ENCODE assay signal across 8 cellular contexts in genomic region chr10:77710759-77711682, GRCh38.
A peak's percentile ranks its signal among the peaks of the same experiment; 100 is the strongest.
DNase-seq lines count a peak whose midpoint lies in the region; ATAC-seq, FAIRE-seq and TF ChIP-seq lines count a peak whose summit lies in the region.

No MANE protein-coding gene starts in this region.

- no peaks in the 10 kb centered on the region for H3K36me3 ChIP-seq in lung (ENCODE audit: control insufficient read depth in 2 of 2, insufficient read depth in 2 of 2, low read length in 2 of 2)

- H3K27ac Mint-ChIP-seq in activated CD4-positive, alpha-beta T cell treated with anti-CD3 and anti-CD28 coated beads, Interleukin-2, amount 10 ng/mL, durations not matched to agents 7 days and 5 days: no peak overlapping the region

- H3K36me3 Mint-ChIP-seq in activated CD4-positive, alpha-beta T cell treated with anti-CD3 and anti-CD28 coated beads, Interleukin-2, amount 10 ng/mL, durations not matched to agents 7 days and 5 days (ENCODE audit: low read depth): no peaks in the 10 kb centered on the region

- no peak for TF ChIP-seq EP300 in A549 (IDR thresholded peaks at IDR 0.05)

- H3K4me3 ChIP-seq in A549 (peak overlapping the region; percentile 31; the same call in 2 of the 3 replicates), dorsolateral prefrontal cortex (peak overlapping the region; percentile 3 to 70 (median 55)), lung (no peak overlapping the region)

- peaks cover 20% of the 10 kb centered on the region for H3K27me3 Mint-ChIP-seq in activated CD4-positive, alpha-beta T cell treated with anti-CD3 and anti-CD28 coated beads, Interleukin-2, amount 10 ng/mL, durations not matched to agents 7 days and 5 days

- no peak for TF ChIP-seq POLR2A in A549 (IDR thresholded peaks at IDR 0.05; ENCODE audit: low read length)

- H3K4me1 ChIP-seq in A549 (no peaks in the 10 kb centered on the region), lung (ENCODE audit: control insufficient read depth in 2 of 2, insufficient read depth in 2 of 2, low read length in 2 of 2) (no peaks in the 10 kb centered on the region)

- WGBS in A549 (ENCODE audit: missing lambda C conversion rate): 52% methylated on average over 34 of the region's 51 CpGs
- WGBS in lung, 2 donors: 9% methylated on average over 46 to 51 of the region's 51 CpGs

- FAIRE-seq in A549 (lab: Jason Lieb, UNC): no peak

- H3K27ac ChIP-seq in A549 (peak overlapping the region; percentile 40 to 79; a peak in 5 of 6 replicates), dorsolateral prefrontal cortex (peak overlapping the region in 2 of 59 donors; percentile 56 to 64), lung (ENCODE audit: low read depth in 1 of 2, low read length in 1 of 2) (no peak overlapping the region)

- H3K27me3 ChIP-seq in dorsolateral prefrontal cortex (peaks cover 0 to 20% (median 0%) of the 10 kb centered on the region in 45 donors), lung (ENCODE audit: control insufficient read depth, insufficient read depth) (no peaks in the 10 kb centered on the region)

- H3K4me2 ChIP-seq in A549: peak overlapping the region; percentile 82

- H3K9me3 ChIP-seq in A549 (no peaks in the 10 kb centered on the region), lung (ENCODE audit: control insufficient read depth in 2 of 2, insufficient read depth in 1 of 2, low read length in 1 of 2) (no peaks in the 10 kb centered on the region)

- peak; percentile 86 for TF ChIP-seq CTCF in A549 (IDR thresholded peaks at IDR 0.05)
- peak; percentile 44 to 97 (median 92) for TF ChIP-seq CTCF in dorsolateral prefrontal cortex (IDR thresholded peaks at IDR 0.05 in 54 of 56, conservative IDR thresholded peaks at IDR 0.05 in 2 of 56; ENCODE audit: low read depth in 1 of 56, partially characterized antibody in 56 of 56)
- TF ChIP-seq CTCF in lung (IDR thresholded peaks at IDR 0.05; ENCODE audit: control extremely low read depth, extremely low read depth): peak; percentile 77

- POLR2A ChIA-PET in A549 (lab: Yijun Ruan, JAX): interaction anchor here (1.0 to 1.2 kb wide), 2 partner anchors 537 to 545 kb away, joined by 3 read pairs; no protein-coding TSS in a partner anchor
- POLR2A ChIA-PET in activated CD4-positive, alpha-beta T cell treated with anti-CD3 and anti-CD28 coated beads, Interleukin-2, amount 10 ng/mL, durations not matched to agents 7 days and 5 days (lab: Charles Lee): no interaction called here

- TF ChIP-seq RAD21 in A549 (conservative IDR thresholded peaks at IDR 0.05 in 1 of 2, IDR thresholded peaks at IDR 0.05 in 1 of 2): peak; percentile 82 to 84

- DNase-seq in A549 (ENCODE audit: low read depth in 1 of 2, low spot score in 1 of 2) (peak; percentile 48 to 62), NCI-H2196 (lab: John Stamatoyannopoulos, UW; ENCODE audit: unreplicated experiment) (peak; percentile 42), dorsolateral prefrontal cortex (peak; percentile 56 to 86 (median 74)), lung (ENCODE audit: low spot score) (peak; percentile 65)
- DNase-seq in activated CD4-positive, alpha-beta T cell treated with anti-CD3 and anti-CD28 coated beads, Interleukin-2, amount 10 ng/mL, durations not matched to agents 7 days and 5 days: peak; percentile 66
- peak; percentile 4 to 65 (median 32) for DNase-seq in stimulated activated CD4-positive, alpha-beta T cell treated with anti-CD3 and anti-CD28 coated beads, TNF-alpha, amount 100 ng/mL, for 1 hour (ENCODE audit: low read depth in 3 of 3, low spot score in 1 of 3)

- ATAC-seq in A549 (peak; percentile 95 to 99), GM18519 (IDR thresholded peaks at IDR 0.05; ENCODE audit: low FRiP score, unreplicated experiment) (peak; percentile 85), HG03039 (IDR thresholded peaks at IDR 0.05; ENCODE audit: unreplicated experiment) (peak; percentile 76), lung (ENCODE audit: insufficient read depth, low FRiP score) (peak; percentile 89)

- CTCF ChIA-PET in A549 (lab: Yijun Ruan, JAX): interaction anchor here (0.6 to 6.4 kb wide), 63 partner anchors 8 to 564 kb away, joined by 3 to 225 read pairs (median 5); partner anchors contain the start of gene KCNMA1
- CTCF ChIA-PET in activated CD4-positive, alpha-beta T cell treated with anti-CD3 and anti-CD28 coated beads, Interleukin-2, amount 10 ng/mL, durations not matched to agents 7 days and 5 days (lab: Charles Lee): interaction anchor here (0.6 to 3.1 kb wide), 14 partner anchors 12 to 545 kb away, joined by 3 to 18 read pairs (median 3); no protein-coding TSS in a partner anchor

- intact Hi-C loops in dorsolateral prefrontal cortex (cut with DNase I): loop anchor here (5.0 to 10.0 kb wide), 3 partner anchors 319 to 539 kb away; no protein-coding TSS in a partner anchor

- H3K9me3 Mint-ChIP-seq in activated CD4-positive, alpha-beta T cell treated with anti-CD3 and anti-CD28 coated beads, Interleukin-2, amount 10 ng/mL, durations not matched to agents 7 days and 5 days: no peaks in the 10 kb centered on the region

- no peak overlapping the region for H3K4me3 Mint-ChIP-seq in activated CD4-positive, alpha-beta T cell treated with anti-CD3 and anti-CD28 coated beads, Interleukin-2, amount 10 ng/mL, durations not matched to agents 7 days and 5 days

- peaks cover 3% of the 10 kb centered on the region for H3K4me1 Mint-ChIP-seq in activated CD4-positive, alpha-beta T cell treated with anti-CD3 and anti-CD28 coated beads, Interleukin-2, amount 10 ng/mL, durations not matched to agents 7 days and 5 days

TF ChIP-seq in A549, 52 proteins besides CTCF, POLR2A, EP300 and RAD21:
- TF ChIP-seq JUNB (IDR thresholded peaks at IDR 0.05) (no peak), HMGXB4 (CRISPR knock-in tag; IDR thresholded peaks at IDR 0.05; ENCODE audit: borderline replicate concordance) (no peak), PHF8 (IDR thresholded peaks at IDR 0.05; ENCODE audit: borderline replicate concordance, low read depth) (no peak), MAX (IDR thresholded peaks at IDR 0.05) (peak; percentile 44), PBX3 (IDR thresholded peaks at IDR 0.05) (no peak), SMC3 (IDR thresholded peaks at IDR 0.05) (peak; percentile 86), ATOH8 (CRISPR knock-in tag; IDR thresholded peaks at IDR 0.05; ENCODE audit: low read depth) (no peak), ESRRA (IDR thresholded peaks at IDR 0.05; ENCODE audit: borderline replicate concordance, low read length) (0 out of 2 replicates have a peak, but pooled peaks have one; percentile 9), HEYL (CRISPR knock-in tag; IDR thresholded peaks at IDR 0.05) (no peak), RNF2 (IDR thresholded peaks at IDR 0.05; ENCODE audit: borderline replicate concordance, low read depth) (no peak), MAZ (IDR thresholded peaks at IDR 0.05; ENCODE audit: borderline replicate concordance, low read depth, low read length) (no peak)

Comparison
In these comparisons a context has a peak if more than half of its experiments do, and no peak if none do; other contexts are left out.
1. H3K27ac ChIP-seq: peak in A549 (2 of 2); none in lung (0 of 2).
2. Peak in every context shown above with its lines, with median percentiles within 50 percentile points of each other: ATAC-seq, DNase-seq and CTCF ChIP-seq.